Comparison of ENCODE assay signal across 10 cellular contexts in genomic region chr10:93074597-93075368, GRCh38. TPM values are rescaled to one million over a fixed set of nuclear protein-coding genes. Genes with fewer than 3 reads are reported as not detected.
DNase-seq lines count a peak whose midpoint lies in the region; ATAC-seq and TF ChIP-seq lines count a peak whose summit lies in the region.
"Had no signal": no experiment of that assay in that cellular context is flagged by ENCODE, and none has a peak within 500 bp of the region (broad histone marks: within the 10 kb centered on the region; RNA-seq: fewer than 3 reads in every experiment).

No MANE protein-coding gene starts in this region.

- H3K36me3 ChIP-seq in esophagus muscularis mucosa (no peaks in the 10 kb centered on the region), psoas muscle (ENCODE audit: insufficient read depth in 1 of 2, low read depth in 1 of 2) (no peaks in the 10 kb centered on the region), upper lobe of right lung (no peaks in the 10 kb centered on the region)
- H3K36me3 ChIP-seq: tibial artery had no signal

- peak overlapping the region; percentile 59 to 73 (median 63) for H3K4me3 Mint-ChIP-seq in T-cell

- intact Hi-C loops in esophagus muscularis mucosa (cut with DNase I), result no loop called here
- intact Hi-C loops in psoas muscle (cut with DNase I), result no loop called here
- intact Hi-C loops in upper lobe of right lung (cut with DNase I), result loop anchor here (10.0 kb wide), 1 partner anchor 220 kb away; no protein-coding TSS in a partner anchor

- no peak for TF ChIP-seq POLR2A in esophagus muscularis mucosa (IDR thresholded peaks at IDR 0.05; ENCODE audit: low read depth)

- H3K4me1 ChIP-seq in esophagus muscularis mucosa (peaks cover 35 to 45% (median 42%) of the 10 kb centered on the region in 4 donors), psoas muscle (peaks cover 15% of the 10 kb centered on the region), upper lobe of right lung (peaks cover 33% of the 10 kb centered on the region)

- H3K4me1 Mint-ChIP-seq in T-cell, result peaks cover 20 to 39% (median 39%) of the 10 kb centered on the region in 3 donors

- POLR2A ChIA-PET in T-cell (lab: Charles Lee), result no interaction called here

- H3K27me3 Mint-ChIP-seq in T-cell, result peaks cover 54 to 71% of the 10 kb centered on the region in 2 donors

- TF ChIP-seq CTCF in esophagus muscularis mucosa (IDR thresholded peaks at IDR 0.05), result no peak
- TF ChIP-seq CTCF in psoas muscle (IDR thresholded peaks at IDR 0.05), result no peak
- TF ChIP-seq CTCF in upper lobe of right lung (IDR thresholded peaks at IDR 0.05), result no peak

- TF ChIP-seq EP300 in esophagus muscularis mucosa (IDR thresholded peaks at IDR 0.05), result no peak

- WGBS in esophagus muscularis mucosa, result 3% methylated on average over 62 of the region's 67 CpGs
- 1 to 2% (median 2%) methylated on average over 58 to 67 of the region's 67 CpGs for WGBS in psoas muscle, 3 donors

- H3K27ac ChIP-seq in esophagus muscularis mucosa (replicated peaks in 1 of 4) (no peak overlapping the region), psoas muscle (no peak overlapping the region), upper lobe of right lung (no peak overlapping the region)
- H3K27ac ChIP-seq: tibial artery had no signal

- peak; percentile 28 for DNase-seq in DMS53 (lab: John Stamatoyannopoulos, UW)
- no peak for DNase-seq in DMS53 treated with DMSO at 0.1 percent for 48 hours (lab: John Stamatoyannopoulos, UW; ENCODE audit: unreplicated experiment)
- DNase-seq in T-cell, result no peak
- peak; percentile 75 for DNase-seq in esophagus muscularis mucosa (ENCODE audit: extremely low spot score)
- DNase-seq in psoas muscle, result no peak
- no peak for DNase-seq in DMS153 treated with DMSO at 0.1 percent for 48 hours (lab: John Stamatoyannopoulos, UW; ENCODE audit: unreplicated experiment)
- no peak for DNase-seq in upper lobe of right lung
- DNase-seq: HCEC 1CT, tibial artery had no signal

- H3K27me3 ChIP-seq in esophagus muscularis mucosa, result peaks cover 10 to 87% (median 33%) of the 10 kb centered on the region in 4 donors
- H3K27me3 ChIP-seq in psoas muscle (ENCODE audit: insufficient read depth in 3 of 3, low read length in 2 of 3), result peaks cover 0 to 90% (median 18%) of the 10 kb centered on the region in 3 donors
- H3K27me3 ChIP-seq in upper lobe of right lung, result peaks cover 63% of the 10 kb centered on the region

- peak overlapping the region in 3 of 4 donors; percentile 46 to 52 (median 46) for H3K4me3 ChIP-seq in esophagus muscularis mucosa
- peak overlapping the region; percentile 60 for H3K4me3 ChIP-seq in psoas muscle
- H3K4me3 ChIP-seq in upper lobe of right lung, result no peak overlapping the region

- CTCF ChIA-PET in T-cell (lab: Charles Lee), result interaction anchor here in 1 of 2 donors (1.5 kb wide), 1 partner anchor 284 kb away, joined by 3 read pairs; no protein-coding TSS in a partner anchor

- H3K9me3 ChIP-seq in esophagus muscularis mucosa (no peaks in the 10 kb centered on the region), psoas muscle (no peaks in the 10 kb centered on the region), upper lobe of right lung (no peaks in the 10 kb centered on the region)
- H3K9me3 ChIP-seq: tibial artery had no signal

- no peaks in the 10 kb centered on the region for H3K9me3 Mint-ChIP-seq in T-cell

- H3K36me3 Mint-ChIP-seq in T-cell, result no peaks in the 10 kb centered on the region

- no peak overlapping the region for H3K27ac Mint-ChIP-seq in T-cell

- ATAC-seq in T-cell (replicated peaks in 1 of 4) (no peak), psoas muscle (no peak), GM18867 (IDR thresholded peaks at IDR 0.05; ENCODE audit: unreplicated experiment) (no peak), upper lobe of right lung (no peak)

RNA-seq across cellular contexts. Expression of gene CYP26A1, which starts 1.1 kb away (rescaled TPM):
- total RNA-seq in T-cell (not detected), esophagus muscularis mucosa (not detected), psoas muscle (not detected), upper lobe of right lung (not detected)
- under 1 TPM in 1 of 3 donors, not detected in 2; 0.04 TPM for polyA plus RNA-seq in psoas muscle

RNA-seq across cellular contexts. Expression of gene CYP26C1, which starts 14.2 kb away (rescaled TPM):
- under 1 TPM; 0.20 to 0.49 (median 0.38) TPM for total RNA-seq in T-cell
- under 1 TPM in 3 of 4 donors, not detected in 1; under 0.01 to 0.39 (median under 0.01) TPM for total RNA-seq in esophagus muscularis mucosa
- total RNA-seq in psoas muscle, result under 1 TPM in 1 of 4 donors, not detected in 3; 0.06 TPM
- under 1 TPM in 2 of 3 donors, not detected in 1; 0.01 to 0.03 TPM for polyA plus RNA-seq in psoas muscle
- total RNA-seq in upper lobe of right lung, result 0.35 TPM

Comparison
In these comparisons a context has a peak if more than half of its experiments do, and no peak if none do; other contexts are left out.
1. DNase-seq: peak in DMS53 (single experiment) and esophagus muscularis mucosa (single experiment); none in DMS53 treated with DMSO at 0.1 percent for 48 hours (single experiment), T-cell (0 of 34), psoas muscle (0 of 2), DMS153 treated with DMSO at 0.1 percent for 48 hours (single experiment) and upper lobe of right lung (single experiment).